Comparison of ENCODE assay signal across 21 cellular contexts in genomic region chr2:128485761-128486639, GRCh38.
"Had no signal": no experiment of that assay in that cellular context is flagged by ENCODE, and none has a peak within 500 bp of the region (broad histone marks: within the 10 kb centered on the region; RNA-seq: fewer than 3 reads in every experiment).

No MANE protein-coding gene starts in this region.

- H3K4me1 ChIP-seq: foreskin keratinocyte, lower lobe of right lung, sigmoid colon, spleen had no signal

- FAIRE-seq: islet of Langerhans had no signal

- H3K27ac ChIP-seq: cardiac muscle cell, epithelial cell of prostate, foreskin keratinocyte, lower lobe of right lung, sigmoid colon, spleen, tibial nerve, WERI-Rb-1 had no signal

- H3K9me3 ChIP-seq: lower lobe of right lung had no signal

- DNase-seq: activated CD4-positive, alpha-beta T cell treated with anti-CD3 and anti-CD28 coated beads for 1 hour; activated naive CD8-positive, alpha-beta T cell treated with anti-CD3 and anti-CD28 coated beads for 36 hours; amniotic stem cell; endodermal cell; foreskin keratinocyte; glutamatergic neuron; hippocampal formation; left colon; lower lobe of right lung; sigmoid colon; spleen; stimulated activated naive CD4-positive, alpha-beta T cell; substantia nigra; SW 1271; T-helper 2 cell; WERI-Rb-1 had no signal

- H3K4me3 Mint-ChIP-seq: activated naive CD8-positive, alpha-beta T cell treated with anti-CD3 and anti-CD28 coated beads for 36 hours; endodermal cell; nephron had no signal

- H3K36me3 ChIP-seq: cardiac muscle cell, lower lobe of right lung, sigmoid colon, spleen, tibial nerve, WERI-Rb-1 had no signal

- H3K36me3 Mint-ChIP-seq: activated naive CD8-positive, alpha-beta T cell treated with anti-CD3 and anti-CD28 coated beads for 36 hours had no signal

- H3K27ac Mint-ChIP-seq: activated naive CD8-positive, alpha-beta T cell treated with anti-CD3 and anti-CD28 coated beads for 36 hours; endodermal cell had no signal

- H3K27me3 ChIP-seq: cardiac muscle cell, sigmoid colon, spleen, tibial nerve had no signal

- H3K4me1 Mint-ChIP-seq: activated naive CD8-positive, alpha-beta T cell treated with anti-CD3 and anti-CD28 coated beads for 36 hours had no signal

- H3K4me3 ChIP-seq: cardiac muscle cell, lower lobe of right lung, sigmoid colon, spleen, tibial nerve had no signal
